1 cellular context compared by ENCODE assay signal in genomic region chr3:196568246-196569002, GRCh38.
A peak's percentile ranks its signal among the peaks of the same experiment; 100 is the strongest.
TF ChIP-seq lines count a peak whose summit lies in the region.

TSS of gene FBXO45 (plus strand) at chr3:196568660. CDS start at chr3:196568985, 325 bp downstream.
TSS of gene WDR53 (minus strand) at chr3:196568554. CDS start at chr3:196561475, 7,079 bp downstream.

TF ChIP-seq in HEK293, 187 proteins besides CTCF, POLR2A, EP300 and RAD21 (continued from another document):
- TF ChIP-seq ZBTB20 (tag by site-specific recombination; IDR thresholded peaks at IDR 0.05) (no peak; the same call in 1 of the 2 replicates), ZNF560 (tag by site-specific recombination; IDR thresholded peaks at IDR 0.05; ENCODE audit: borderline replicate concordance) (no peak), ZNF335 (tag by site-specific recombination; conservative IDR thresholded peaks at IDR 0.05) (peak; percentile 91), ZNF404 (tag by site-specific recombination; IDR thresholded peaks at IDR 0.05) (no peak), ZNF76 (tag by site-specific recombination; IDR thresholded peaks at IDR 0.05; ENCODE audit: borderline replicate concordance, low read depth) (peak; percentile 91), KLF10 (tag by site-specific recombination; IDR thresholded peaks at IDR 0.05) (peak; percentile 68; the same call in 1 of the 2 replicates), ZNF10 (tag by site-specific recombination; IDR thresholded peaks at IDR 0.05) (no peak), ZBTB7A (tag by site-specific recombination; IDR thresholded peaks at IDR 0.05; ENCODE audit: low read depth) (no peak), ZBTB21 (tag by site-specific recombination; IDR thresholded peaks at IDR 0.05) (0 out of 2 replicates have a peak, but pooled peaks have one; percentile 26), ZNF792 (tag by site-specific recombination; IDR thresholded peaks at IDR 0.05) (no peak), ZBTB11 (tag by site-specific recombination; conservative IDR thresholded peaks at IDR 0.05; ENCODE audit: low read depth) (peak; percentile 84), SP3 (tag by site-specific recombination; IDR thresholded peaks at IDR 0.05) (peak; percentile 88), ZNF146 (tag by site-specific recombination; IDR thresholded peaks at IDR 0.05) (peak; percentile 33; the same call in 1 of the 2 replicates), ZSCAN16 (tag by site-specific recombination; IDR thresholded peaks at IDR 0.05) (no peak), ZNF350 (tag by site-specific recombination; IDR thresholded peaks at IDR 0.05) (no peak), SP2 (tag by site-specific recombination; IDR thresholded peaks at IDR 0.05) (peak; percentile 90), PRDM4 (tag by site-specific recombination; IDR thresholded peaks at IDR 0.05) (peak; percentile 42; the same call in 1 of the 2 replicates), ZNF654 (tag by site-specific recombination; IDR thresholded peaks at IDR 0.05; ENCODE audit: low read depth) (no peak), ZNF518A (tag by site-specific recombination; conservative IDR thresholded peaks at IDR 0.05; ENCODE audit: low read depth) (0 out of 2 replicates have a peak, but pooled peaks have one; percentile 46), PRDM10 (tag by site-specific recombination; IDR thresholded peaks at IDR 0.05) (peak; percentile 53; the same call in 1 of the 2 replicates), YY1 (tag by site-specific recombination; IDR thresholded peaks at IDR 0.05) (peak; percentile 96), ZNF629 (tag by site-specific recombination; IDR thresholded peaks at IDR 0.05) (peak; percentile 83), ZFP69B (tag by site-specific recombination; IDR thresholded peaks at IDR 0.05) (no peak; the same call in 1 of the 2 replicates), HIC1 (tag by site-specific recombination; IDR thresholded peaks at IDR 0.05) (no peak), KLF8 (tag by site-specific recombination; IDR thresholded peaks at IDR 0.05) (peak; percentile 79; the same call in 1 of the 2 replicates), ZNF610 (tag by site-specific recombination; IDR thresholded peaks at IDR 0.05; ENCODE audit: borderline replicate concordance) (0 out of 2 replicates have a peak, but pooled peaks have one; percentile 15), ZNF280D (tag by site-specific recombination; IDR thresholded peaks at IDR 0.05) (no peak), ZNF510 (tag by site-specific recombination; IDR thresholded peaks at IDR 0.05; ENCODE audit: insufficient replicate concordance) (no peak), SCRT2 (tag by site-specific recombination; IDR thresholded peaks at IDR 0.05) (no peak), ZNF501 (tag by site-specific recombination; IDR thresholded peaks at IDR 0.05) (peak; percentile 68), RBAK (tag by site-specific recombination; IDR thresholded peaks at IDR 0.05) (no peak)
- TF ChIP-seq, protein P1, sequence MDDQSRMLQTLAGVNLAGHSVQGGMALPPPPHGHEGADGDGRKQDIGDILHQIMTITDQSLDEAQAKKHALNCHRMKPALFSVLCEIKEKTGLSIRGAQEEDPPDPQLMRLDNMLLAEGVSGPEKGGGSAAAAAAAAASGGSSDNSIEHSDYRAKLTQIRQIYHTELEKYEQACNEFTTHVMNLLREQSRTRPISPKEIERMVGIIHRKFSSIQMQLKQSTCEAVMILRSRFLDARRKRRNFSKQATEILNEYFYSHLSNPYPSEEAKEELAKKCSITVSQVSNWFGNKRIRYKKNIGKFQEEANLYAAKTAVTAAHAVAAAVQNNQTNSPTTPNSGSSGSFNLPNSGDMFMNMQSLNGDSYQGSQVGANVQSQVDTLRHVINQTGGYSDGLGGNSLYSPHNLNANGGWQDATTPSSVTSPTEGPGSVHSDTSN (CRISPR knock-in tag; IDR thresholded peaks at IDR 0.05): peak; percentile 44; the same call in 1 of the 2 replicates
